In the genomic region with DNA sequence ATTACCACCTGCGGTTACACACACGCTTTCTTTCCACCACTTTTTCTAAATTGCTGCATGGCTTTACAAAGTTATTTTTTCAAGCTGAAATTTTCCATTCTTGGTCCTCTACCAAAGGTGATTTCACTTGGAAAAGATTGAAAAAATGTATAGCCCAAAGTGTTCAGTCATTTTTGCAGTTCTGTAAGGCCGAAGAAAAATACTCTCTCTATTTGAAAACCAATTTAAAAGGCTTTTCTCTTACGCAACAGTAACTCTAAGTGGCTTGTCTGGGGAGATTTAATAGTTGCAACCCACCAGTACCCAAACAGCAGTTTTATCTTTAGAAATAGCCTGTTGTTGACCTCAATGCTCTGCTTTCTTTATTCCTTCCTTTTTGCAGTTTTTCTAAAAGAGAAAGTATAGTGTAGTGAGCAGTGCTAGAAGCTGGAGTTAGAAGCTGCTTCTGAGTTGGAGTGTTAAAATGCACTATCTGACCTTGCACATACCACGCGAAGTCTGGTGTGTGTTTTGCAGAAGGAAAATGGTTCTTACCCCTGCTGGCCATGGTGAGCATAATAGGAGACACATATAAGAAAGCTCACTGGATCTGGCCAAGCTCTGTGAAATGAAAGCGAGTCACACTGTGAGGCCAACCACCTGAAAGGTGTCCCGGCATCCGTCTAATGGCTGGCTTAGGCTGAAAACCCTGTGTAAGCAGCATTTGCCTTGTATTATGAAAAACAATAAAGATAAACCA, we compare ENCODE assay signal across 1 cellular context.
TF ChIP-seq lines count a peak whose summit lies in the region.

No MANE protein-coding gene starts in this region.

TF ChIP-seq in WTC11, 78 proteins besides CTCF, POLR2A, EP300 and RAD21 (continued from another document):
- TF ChIP-seq, protein P1, sequence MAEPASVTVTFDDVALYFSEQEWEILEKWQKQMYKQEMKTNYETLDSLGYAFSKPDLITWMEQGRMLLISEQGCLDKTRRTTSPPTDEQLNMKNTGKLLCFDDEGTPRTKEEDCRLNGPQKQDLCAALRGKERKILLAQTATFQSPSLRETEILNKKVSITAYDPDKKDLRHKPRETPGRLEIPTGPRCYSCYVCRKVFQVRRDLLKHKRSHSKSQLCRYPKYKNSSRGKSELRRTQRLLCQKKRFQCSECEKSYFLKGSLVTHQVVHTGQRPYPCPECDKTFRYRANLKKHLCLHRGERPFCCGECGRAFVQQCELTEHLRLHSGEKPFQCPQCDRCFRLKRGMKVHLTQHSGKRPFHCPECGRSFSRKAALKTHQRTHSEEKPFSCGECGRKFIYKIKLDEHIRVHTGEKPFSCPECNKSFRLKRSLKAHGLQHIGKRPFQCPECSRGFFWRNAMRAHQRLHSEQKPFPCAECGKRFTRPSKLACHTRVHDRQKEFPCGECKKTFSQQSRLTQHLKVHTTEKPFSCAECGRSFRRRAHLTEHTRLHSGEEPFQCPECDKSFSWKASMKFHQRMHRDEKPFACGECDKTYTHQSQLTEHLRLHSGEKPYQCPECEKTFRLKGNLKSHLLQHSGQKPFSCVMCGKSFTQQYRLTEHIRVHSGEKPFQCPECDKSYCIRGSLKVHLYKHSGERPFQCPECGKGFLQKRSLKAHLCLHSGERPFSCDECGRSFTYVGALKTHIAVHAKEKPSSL (CRISPR knock-in tag; conservative IDR thresholded peaks at IDR 0.05) = no peak
- TF ChIP-seq, protein P2, sequence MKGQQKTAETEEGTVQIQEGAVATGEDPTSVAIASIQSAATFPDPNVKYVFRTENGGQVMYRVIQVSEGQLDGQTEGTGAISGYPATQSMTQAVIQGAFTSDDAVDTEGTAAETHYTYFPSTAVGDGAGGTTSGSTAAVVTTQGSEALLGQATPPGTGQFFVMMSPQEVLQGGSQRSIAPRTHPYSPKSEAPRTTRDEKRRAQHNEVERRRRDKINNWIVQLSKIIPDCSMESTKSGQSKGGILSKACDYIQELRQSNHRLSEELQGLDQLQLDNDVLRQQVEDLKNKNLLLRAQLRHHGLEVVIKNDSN (CRISPR knock-in tag; IDR thresholded peaks at IDR 0.05) = no peak
